25 cellular contexts compared by ENCODE assay signal in genomic region chr1:163182330-163182949, GRCh38.
"Had no signal": no experiment of that assay in that cellular context is flagged by ENCODE, and none has a peak within 500 bp of the region (broad histone marks: within the 10 kb centered on the region; RNA-seq: fewer than 3 reads in every experiment).

No MANE protein-coding gene starts in this region.

- H3K4me3 ChIP-seq: colonic mucosa, gastroesophageal sphincter, lower lobe of right lung, mucosa of descending colon, pancreas, skin epidermis, spleen, suprapubic skin, thyroid gland had no signal

- H3K4me1 ChIP-seq: colonic mucosa, foreskin keratinocyte, lower lobe of right lung, pancreas, spleen, suprapubic skin, thyroid gland had no signal

- DNase-seq: colonic mucosa; effector CD8-positive, alpha-beta T cell; endodermal cell; foreskin keratinocyte; hypothalamus; immature natural killer cell; islet precursor cell; kidney glomerular epithelial cell; lower lobe of right lung; mucosa of descending colon; naive B cell; pancreas; retina; spleen; stimulated activated naive CD4-positive, alpha-beta T cell; stimulated activated naive CD8-positive, alpha-beta T cell treated with anti-CD3 and anti-CD28 coated beads, Interleukin-15, amount 100 ng/mL, for 72 hours; thyroid gland had no signal

- ATAC-seq: esophagus mucosa; foreskin keratinocyte; gastroesophageal sphincter; left lobe of liver; lower lobe of right lung; mucosa of descending colon; natural killer cell treated with Interleukin-12 subunit alpha and Interleukin-12 subunit beta and Interleukin-15 and Interleukin-18, amount 100 ng/mL, for 72 hours; pancreas; stimulated activated naive CD8-positive, alpha-beta T cell treated with anti-CD3 and anti-CD28 coated beads, Interleukin-15, amount 100 ng/mL, for 72 hours had no signal

- H3K9me3 ChIP-seq: colonic mucosa, gastroesophageal sphincter, lower lobe of right lung, mucosa of descending colon, neutrophil, pancreas, spleen, suprapubic skin, thyroid gland had no signal

- H3K27me3 ChIP-seq: colonic mucosa, foreskin keratinocyte, gastroesophageal sphincter, pancreas, spleen, suprapubic skin, thyroid gland had no signal

- H3K36me3 ChIP-seq: colonic mucosa, gastroesophageal sphincter, lower lobe of right lung, neutrophil, pancreas, spleen, suprapubic skin, thyroid gland had no signal

- H3K27ac ChIP-seq: colonic mucosa, epithelial cell of prostate, foreskin keratinocyte, gastroesophageal sphincter, lower lobe of right lung, neutrophil, pancreas, skin epidermis, spleen, suprapubic skin, thyroid gland had no signal
